In genomic region chr14:105177082-105177481, GRCh38 we compare ENCODE assay signal across 1 cellular context.
TF ChIP-seq lines count a peak whose summit lies in the region.

No MANE protein-coding gene starts in this region.

TF ChIP-seq in HepG2, 621 proteins besides CTCF, POLR2A, EP300 and RAD21:
- no peak for TF ChIP-seq ZBTB44 (CRISPR knock-in tag; IDR thresholded peaks at IDR 0.05)
- TF ChIP-seq ZMYM3 (CRISPR knock-in tag; IDR thresholded peaks at IDR 0.05), result 0 out of 2 replicates have a peak, but pooled peaks have one; percentile 28
- peak; percentile 83 for TF ChIP-seq ZNF629 (CRISPR knock-in tag; conservative IDR thresholded peaks at IDR 0.05)
